8 cellular contexts compared by ENCODE assay signal in the genomic region with DNA sequence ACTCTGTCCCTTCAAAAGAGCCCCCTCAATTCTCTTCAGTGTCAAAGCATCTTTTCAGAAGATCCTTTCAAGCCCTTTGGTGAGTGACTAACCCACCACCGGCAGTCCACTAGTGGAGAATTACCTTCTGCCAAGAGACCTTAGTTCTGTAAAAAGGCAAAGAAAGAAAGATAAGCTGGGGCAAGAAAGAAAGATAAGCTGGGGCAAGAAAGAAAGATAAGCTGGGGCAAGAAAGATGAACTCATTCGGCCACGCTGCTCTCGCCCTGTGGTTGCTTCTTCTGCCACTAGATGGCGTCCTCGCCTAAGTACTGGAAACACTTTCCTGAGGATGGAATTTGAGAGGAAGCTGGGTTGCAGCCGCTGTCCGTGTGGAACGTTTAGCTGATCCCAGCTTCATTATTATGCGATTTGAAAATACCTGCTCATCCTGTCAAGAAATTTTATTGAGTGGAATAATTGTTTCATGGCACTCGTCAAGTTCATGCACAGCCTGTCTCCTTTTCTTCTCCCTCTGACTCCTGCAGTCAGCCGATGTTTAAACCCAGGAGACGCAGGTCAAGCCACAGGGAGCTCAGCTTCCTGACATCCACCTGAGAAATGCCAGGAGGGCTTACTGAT. TPM values are rescaled to one million over a fixed set of nuclear protein-coding genes. Genes with fewer than 3 reads are reported as not detected.
A peak's percentile ranks its signal among the peaks of the same experiment; 100 is the strongest.
DNase-seq lines count a peak whose midpoint lies in the region; ATAC-seq and TF ChIP-seq lines count a peak whose summit lies in the region.

No MANE protein-coding gene starts in this region.

- no peak overlapping the region for H3K27ac Mint-ChIP-seq in WTC11

- no peaks in the 10 kb centered on the region for H3K27me3 Mint-ChIP-seq in WTC11 (ENCODE audit: low read depth)

- peak; percentile 92 for TF ChIP-seq CTCF in WTC11 (IDR thresholded peaks at IDR 0.05)

- CTCF ChIA-PET in WTC11 (lab: Charles Lee), result interaction anchor here (0.5 to 3.9 kb wide), 107 partner anchors 8 to 781 kb away, joined by 3 to 461 read pairs (median 5); partner anchors contain the start of genes AAK1, ANXA4, C2orf42 and GFPT1

- no peaks in the 10 kb centered on the region for H3K4me1 Mint-ChIP-seq in WTC11

- no peaks in the 10 kb centered on the region for H3K36me3 Mint-ChIP-seq in WTC11

- no peaks in the 10 kb centered on the region for H3K9me3 Mint-ChIP-seq in WTC11

- DNase-seq in EL (peak; percentile 74), NCI-H2227 (lab: John Stamatoyannopoulos, UW; ENCODE audit: unreplicated experiment) (peak; percentile 90), WTC11 (ENCODE audit: low spot score) (peak; percentile 92), caudate nucleus (lab: John Stamatoyannopoulos, UW) (peak in 59 of 61 donors; percentile 6 to 95 (median 71)), islet precursor cell (peak; percentile 92)
- DNase-seq in stimulated activated CD4-positive, alpha-beta T cell treated with anti-CD3 and anti-CD28 coated beads, Interleukin-15, amount 100 ng/mL, for 24 hours, result peak; percentile 91

- H3K4me3 Mint-ChIP-seq in WTC11, result peak overlapping the region; percentile 70

- ATAC-seq in HG03045 (IDR thresholded peaks at IDR 0.05; ENCODE audit: unreplicated experiment) (peak; percentile 65), WTC11 (peak; percentile 90), HG03196 (IDR thresholded peaks at IDR 0.05; ENCODE audit: unreplicated experiment) (no peak)

- H3K27ac ChIP-seq in caudate nucleus (ENCODE audit: low read depth, low read length), result no peak overlapping the region

- POLR2A ChIA-PET in WTC11 (lab: Charles Lee), result interaction anchor here (0.6 to 1.2 kb wide), 5 partner anchors 17 to 416 kb away, joined by 3 to 5 read pairs (median 3); partner anchors contain the start of gene ANXA4

TF ChIP-seq in WTC11, 78 proteins besides CTCF, POLR2A, EP300 and RAD21:
- TF ChIP-seq, protein P1, sequence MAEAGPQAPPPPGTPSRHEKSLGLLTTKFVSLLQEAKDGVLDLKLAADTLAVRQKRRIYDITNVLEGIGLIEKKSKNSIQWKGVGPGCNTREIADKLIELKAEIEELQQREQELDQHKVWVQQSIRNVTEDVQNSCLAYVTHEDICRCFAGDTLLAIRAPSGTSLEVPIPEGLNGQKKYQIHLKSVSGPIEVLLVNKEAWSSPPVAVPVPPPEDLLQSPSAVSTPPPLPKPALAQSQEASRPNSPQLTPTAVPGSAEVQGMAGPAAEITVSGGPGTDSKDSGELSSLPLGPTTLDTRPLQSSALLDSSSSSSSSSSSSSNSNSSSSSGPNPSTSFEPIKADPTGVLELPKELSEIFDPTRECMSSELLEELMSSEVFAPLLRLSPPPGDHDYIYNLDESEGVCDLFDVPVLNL (CRISPR knock-in tag; IDR thresholded peaks at IDR 0.05; ENCODE audit: borderline replicate concordance, low read depth), result no peak
- TF ChIP-seq, protein P2, sequence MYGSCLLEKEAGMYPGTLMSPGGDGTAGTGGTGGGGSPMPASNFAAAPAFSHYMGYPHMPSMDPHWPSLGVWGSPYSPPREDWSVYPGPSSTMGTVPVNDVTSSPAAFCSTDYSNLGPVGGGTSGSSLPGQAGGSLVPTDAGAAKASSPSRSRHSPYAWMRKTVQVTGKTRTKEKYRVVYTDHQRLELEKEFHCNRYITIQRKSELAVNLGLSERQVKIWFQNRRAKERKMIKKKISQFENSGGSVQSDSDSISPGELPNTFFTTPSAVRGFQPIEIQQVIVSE (CRISPR knock-in tag; IDR thresholded peaks at IDR 0.05; ENCODE audit: borderline replicate concordance), result no peak
- TF ChIP-seq E2F1 (CRISPR knock-in tag; IDR thresholded peaks at IDR 0.05) (no peak), ATF1 (CRISPR knock-in tag; IDR thresholded peaks at IDR 0.05) (no peak), CREB1 (CRISPR knock-in tag; IDR thresholded peaks at IDR 0.05) (no peak), CBFB (CRISPR knock-in tag; IDR thresholded peaks at IDR 0.05; ENCODE audit: low read depth) (no peak), SOX15 (CRISPR knock-in tag; IDR thresholded peaks at IDR 0.05) (no peak), MYBL2 (CRISPR knock-in tag; IDR thresholded peaks at IDR 0.05) (no peak), ZNF423 (CRISPR knock-in tag; IDR thresholded peaks at IDR 0.05) (no peak), ZNF396 (CRISPR knock-in tag; IDR thresholded peaks at IDR 0.05; ENCODE audit: borderline replicate concordance) (no peak), JUN (CRISPR knock-in tag; IDR thresholded peaks at IDR 0.05) (no peak), FOXP1 (CRISPR knock-in tag; IDR thresholded peaks at IDR 0.05; ENCODE audit: borderline replicate concordance) (no peak), SMAD3 (CRISPR knock-in tag; IDR thresholded peaks at IDR 0.05; ENCODE audit: borderline replicate concordance) (no peak), NR1H2 (CRISPR knock-in tag; IDR thresholded peaks at IDR 0.05) (no peak), FOXK1 (CRISPR knock-in tag; IDR thresholded peaks at IDR 0.05) (no peak), EMX1 (CRISPR knock-in tag; IDR thresholded peaks at IDR 0.05) (no peak), ETV6 (CRISPR knock-in tag; IDR thresholded peaks at IDR 0.05) (no peak), RORB (CRISPR knock-in tag; IDR thresholded peaks at IDR 0.05) (no peak)

RNA-seq across cellular contexts. Expression of gene ANXA4, which starts 17.3 kb away (rescaled TPM):
- total RNA-seq in WTC11 (2021), result 9.5 to 13.6 TPM (median 12.3 TPM) in 3 replicates
